25 cellular contexts compared by ENCODE assay signal in genomic region chr16:2740476-2740875, GRCh38. TPM values are rescaled to one million over a fixed set of nuclear protein-coding genes. Genes with fewer than 3 reads are reported as not detected.
DNase-seq lines count a peak whose midpoint lies in the region; ATAC-seq, FAIRE-seq and TF ChIP-seq lines count a peak whose summit lies in the region.
"Had no signal": no experiment of that assay in that cellular context is flagged by ENCODE, and none has a peak within 500 bp of the region (broad histone marks: within the 10 kb centered on the region; RNA-seq: fewer than 3 reads in every experiment).

No MANE protein-coding gene starts in this region.

- POLR2A ChIA-PET in H1 (lab: Charles Lee; ENCODE audit: partially characterized antibody): interaction anchor here (1.3 to 8.0 kb wide), 4 partner anchors 11 to 26 kb away, joined by 3 to 96 read pairs (median 6); partner anchors contain the start of genes PRSS27 and SRRM2

- H2AFZ ChIP-seq in GM23338 (no peak overlapping the region), H1 (ENCODE audit: low read length) (no peak overlapping the region)

- no peak overlapping the region for H4K91ac ChIP-seq in H1 (replicated peaks; ENCODE audit: insufficient read length, low read length)

- no peak overlapping the region for H3K23ac ChIP-seq in H1 (ENCODE audit: insufficient read length)

- H2BK12ac ChIP-seq in H1 (ENCODE audit: low read depth, low read length): no peak overlapping the region

- TF ChIP-seq RAD21 in H1 (IDR thresholded peaks at IDR 0.05 in 1 of 2, conservative IDR thresholded peaks at IDR 0.05 in 1 of 2; ENCODE audit: low read depth in 2 of 2, low read length in 2 of 2): no peak

- H3K9me3 ChIP-seq in H1 (ENCODE audit: insufficient read depth in 2 of 2, low read depth in 1 of 2, low read length in 1 of 2): no peaks in the 10 kb centered on the region

- no peak overlapping the region for H2BK5ac ChIP-seq in H1 (ENCODE audit: low read depth, low read length)

- peak overlapping the region; percentile 36 for H3K27ac Mint-ChIP-seq in activated naive CD4-positive, alpha-beta T cell treated with anti-CD3 and anti-CD28 coated beads for 36 hours
- H3K27ac Mint-ChIP-seq in GM23338 (peak overlapping the region; percentile 34; the same call in 1 of the 2 replicates), neural crest cell (ENCODE audit: unreplicated experiment) (peak overlapping the region; percentile 96)

- TF ChIP-seq CTCF in GM23338 (conservative IDR thresholded peaks at IDR 0.05; ENCODE audit: low read depth in 2 of 2): no peak
- no peak for TF ChIP-seq CTCF in H1 (IDR thresholded peaks at IDR 0.05; ENCODE audit: control extremely low read depth in 1 of 3, insufficient read depth in 1 of 3, low read depth in 1 of 3, low read length in 3 of 3)
- TF ChIP-seq CTCF in neural crest cell (conservative IDR thresholded peaks at IDR 0.05): no peak

- no peak overlapping the region for H3K4me3 Mint-ChIP-seq in activated naive CD4-positive, alpha-beta T cell treated with anti-CD3 and anti-CD28 coated beads for 36 hours
- H3K4me3 Mint-ChIP-seq in GM23338: no peak overlapping the region; the same call in 2 of the 3 replicates
- H3K4me3 Mint-ChIP-seq in neural crest cell: no peak overlapping the region
- H3K4me3 Mint-ChIP-seq: CD14-positive monocyte had no signal

- H4K8ac ChIP-seq in H1 (ENCODE audit: extremely low read depth, insufficient read depth, low read length): peak overlapping the region; percentile 45

- H3K4me1 Mint-ChIP-seq in activated naive CD4-positive, alpha-beta T cell treated with anti-CD3 and anti-CD28 coated beads for 36 hours (ENCODE audit: low read depth): no peaks in the 10 kb centered on the region
- H3K4me1 Mint-ChIP-seq in GM23338 (peaks cover 3% of the 10 kb centered on the region; the same call in 1 of the 3 replicates), neural crest cell (no peaks in the 10 kb centered on the region)
- H3K4me1 Mint-ChIP-seq: CD14-positive monocyte had no signal

- H3K4me2 ChIP-seq in GM23338: no peak overlapping the region
- no peak overlapping the region for H3K4me2 ChIP-seq in H1 (ENCODE audit: insufficient read depth in 1 of 2, low read depth in 2 of 2, low read length in 2 of 2)

- H3K27me3 ChIP-seq in GM23338 (ENCODE audit: insufficient read depth) (no peaks in the 10 kb centered on the region), H1 (replicated peaks in 1 of 4; ENCODE audit: control insufficient read depth in 3 of 4, extremely low read depth in 1 of 4, insufficient read depth in 3 of 4, low read length in 3 of 4) (no peaks in the 10 kb centered on the region)

- H3K27ac ChIP-seq in GM23338 (ENCODE audit: low read depth) (no peak overlapping the region), H1 (ENCODE audit: low read depth, low read length) (no peak overlapping the region)
- H3K27ac ChIP-seq: HL-60 had no signal

- no peak overlapping the region for H3K18ac ChIP-seq in H1 (ENCODE audit: extremely low read depth, low read length)

- intact Hi-C loops in activated naive CD4-positive, alpha-beta T cell treated with anti-CD3 and anti-CD28 coated beads for 36 hours (cut with micrococcal nuclease): no loop called here

- H3K23me2 ChIP-seq in H1 (ENCODE audit: low read depth, low read length): no peaks in the 10 kb centered on the region

- no peaks in the 10 kb centered on the region for H4K20me1 ChIP-seq in GM23338 (replicated peaks; ENCODE audit: insufficient read depth)
- H4K20me1 ChIP-seq in H1 (replicated peaks in 1 of 2; ENCODE audit: control insufficient read depth in 1 of 2, insufficient read depth in 2 of 2, low read length in 2 of 2): peaks cover 0 to 1% of the 10 kb centered on the region in 2 experiments

- no peak for DNase-seq in activated naive CD4-positive, alpha-beta T cell treated with anti-CD3 and anti-CD28 coated beads for 36 hours
- DNase-seq in activated naive CD4-positive, alpha-beta T cell (lab: John Stamatoyannopoulos, UW): no peak
- DNase-seq in GM23338 (ENCODE audit: low spot score) (no peak), H1 (ENCODE audit: low read depth in 1 of 2, low spot score in 2 of 2) (no peak), neural crest cell (ENCODE audit: low read depth, low spot score) (no peak)
- DNase-seq in activated T-cell treated with anti-CD3 and anti-CD28 coated beads, Interleukin-2, amount 50 U/mL, for 1 hour: no peak
- no peak for DNase-seq in activated CD4-positive, CD25-positive, alpha-beta regulatory T cell (lab: John Stamatoyannopoulos, UW)
- DNase-seq: 8988T, DMS 273 treated with DMSO at 0.1 percent for 48 hours, IMR-90, NCI-H1436, NCI-H1930, NCI-H226, NCI-H524, PC-3, RPMI8226, SIG-M5 had no signal

- H3K27me3 Mint-ChIP-seq in activated naive CD4-positive, alpha-beta T cell treated with anti-CD3 and anti-CD28 coated beads for 36 hours (ENCODE audit: low read depth): no peaks in the 10 kb centered on the region
- H3K27me3 Mint-ChIP-seq in GM23338 (ENCODE audit: insufficient read depth, low read depth, poor library complexity): peaks cover 9% of the 10 kb centered on the region
- H3K27me3 Mint-ChIP-seq in neural crest cell (ENCODE audit: low read depth): no peaks in the 10 kb centered on the region

- no peaks in the 10 kb centered on the region for H3K79me1 ChIP-seq in H1 (ENCODE audit: low read depth, low read length)

- H3K36me3 Mint-ChIP-seq in activated naive CD4-positive, alpha-beta T cell treated with anti-CD3 and anti-CD28 coated beads for 36 hours (ENCODE audit: low read depth): no peaks in the 10 kb centered on the region
- H3K36me3 Mint-ChIP-seq in GM23338 (ENCODE audit: low read depth) (no peaks in the 10 kb centered on the region; the same call in 2 of the 3 replicates), neural crest cell (ENCODE audit: low read depth) (no peaks in the 10 kb centered on the region)
- H3K36me3 Mint-ChIP-seq: CD14-positive monocyte had no signal

- no peak overlapping the region for H2BK20ac ChIP-seq in H1 (ENCODE audit: low read length)

- no peak for TF ChIP-seq POLR2A in H1 (IDR thresholded peaks at IDR 0.05; ENCODE audit: control extremely low read depth in 1 of 2, low read depth in 2 of 2, low read length in 2 of 2)

- 94% methylated on average over 6 of the region's 6 CpGs; no CpG with 5 or more reads in 1 of the 2 experiments for WGBS in H1 (ENCODE audit: extremely low coverage in 1 of 2, insufficient coverage in 1 of 2, insufficient read length in 1 of 2, insufficient replicate concordance in 2 of 2, low coverage in 1 of 2, low lambda C conversion rate in 2 of 2, missing lambda C conversion rate in 1 of 2), 2 experiments

- H3K79me2 ChIP-seq in GM23338 (replicated peaks; ENCODE audit: insufficient read depth) (no peaks in the 10 kb centered on the region), H1 (ENCODE audit: control insufficient read depth in 1 of 2, insufficient read depth in 2 of 2, low read length in 2 of 2) (no peaks in the 10 kb centered on the region)

- H3K9me2 ChIP-seq in GM23338 (ENCODE audit: insufficient read depth): no peaks in the 10 kb centered on the region

- no peak overlapping the region for H3K9ac ChIP-seq in H1 (replicated peaks in 1 of 4; ENCODE audit: extremely low read depth in 1 of 4, low read depth in 3 of 4, low read length in 3 of 4)

- no peak overlapping the region for H3K4ac ChIP-seq in H1 (replicated peaks; ENCODE audit: insufficient read length, low read depth, low read length)

- H2BK15ac ChIP-seq in H1 (ENCODE audit: low read length): no peak overlapping the region

- H3K4me3 ChIP-seq in GM23338: no peak overlapping the region
- no peak overlapping the region for H3K4me3 ChIP-seq in H1 (ENCODE audit: extremely low read depth in 1 of 4, insufficient read depth in 2 of 4, low read depth in 3 of 4, low read length in 4 of 4)

- H4K5ac ChIP-seq in H1 (ENCODE audit: insufficient read length, low read depth, low read length): no peak overlapping the region

- H3K4me1 ChIP-seq in GM23338 (ENCODE audit: insufficient read depth): no peaks in the 10 kb centered on the region
- peaks cover 0 to 3% (median 0%) of the 10 kb centered on the region in 4 experiments; a peak in 4 of 7 replicates for H3K4me1 ChIP-seq in H1 (replicated peaks in 1 of 4; ENCODE audit: control insufficient read depth in 3 of 4, insufficient read depth in 4 of 4, low read length in 3 of 4)

- no peak for TF ChIP-seq EP300 in H1 (IDR thresholded peaks at IDR 0.05; ENCODE audit: borderline replicate concordance in 1 of 2, low read depth in 2 of 2, low read length in 2 of 2)

- CTCF ChIA-PET in activated naive CD4-positive, alpha-beta T cell treated with anti-CD3 and anti-CD28 coated beads for 36 hours (lab: Charles Lee): no interaction called here
- CTCF ChIA-PET in H1 (lab: Charles Lee; ENCODE audit: partially characterized antibody): interaction anchor here (0.6 kb wide), 1 partner anchor 11 kb away, joined by 3 read pairs; no protein-coding TSS in a partner anchor

- FAIRE-seq in H1 (lab: Jason Lieb, UNC): no peak
- FAIRE-seq: G401.6, H54 had no signal

- no peak overlapping the region for H3K14ac ChIP-seq in H1 (ENCODE audit: insufficient read length)

- no peaks in the 10 kb centered on the region for H3F3A ChIP-seq in GM23338 (replicated peaks; ENCODE audit: low read depth)

- H3K36me3 ChIP-seq in GM23338 (ENCODE audit: insufficient read depth): no peaks in the 10 kb centered on the region
- H3K36me3 ChIP-seq in H1 (ENCODE audit: control insufficient read depth in 2 of 4, insufficient read depth in 4 of 4, low read length in 3 of 4): no peaks in the 10 kb centered on the region

- no peak overlapping the region for H2BK120ac ChIP-seq in H1 (replicated peaks; ENCODE audit: low read depth, low read length)

- H3K9me3 Mint-ChIP-seq in activated naive CD4-positive, alpha-beta T cell treated with anti-CD3 and anti-CD28 coated beads for 36 hours: no peaks in the 10 kb centered on the region
- H3K9me3 Mint-ChIP-seq in GM23338 (no peaks in the 10 kb centered on the region), neural crest cell (no peaks in the 10 kb centered on the region)
- H3K9me3 Mint-ChIP-seq: CD14-positive monocyte had no signal

- ATAC-seq in GM23338: no peak
- no peak for ATAC-seq in GM21360 (IDR thresholded peaks at IDR 0.05; ENCODE audit: unreplicated experiment)
- ATAC-seq: PC-3 had no signal

- H3K56ac ChIP-seq in H1 (replicated peaks; ENCODE audit: insufficient read length, low read depth, low read length): no peak overlapping the region

- H2AK5ac ChIP-seq in H1 (ENCODE audit: low read depth, low read length): no peak overlapping the region

RNA-seq across cellular contexts. Expression of gene SRRM2, which starts 12.0 kb away (rescaled TPM):
- 100 to 1,000 TPM; 607 to 649 TPM for total RNA-seq in activated naive CD4-positive, alpha-beta T cell treated with anti-CD3 and anti-CD28 coated beads for 36 hours
- 253 and 308 TPM in 2 replicates for total RNA-seq in GM23338 (2014; rRNA removed; shearing (Covaris generic))
- 893 and 928 TPM in 2 replicates for polyA plus RNA-seq in GM23338 (2016; fragmentation: Nextera tagmentation; extraction: Ambion mirVana)
- total RNA-seq in H1 (2021; fragmentation: NEBNext Ultra II Directional; extraction: Animal tissue kit (Norgen Biotek cat#: 25700)): 563 and 579 TPM in 2 replicates
- 300 and 654 TPM in 2 replicates for polyA plus RNA-seq in H1 (2011; rRNA removed)
- polyA plus RNA-seq in H1 (2011; cell fraction: cytosol; rRNA removed): 295 TPM
- 2,432 TPM for polyA plus RNA-seq in H1 (2011; cell fraction: nucleus; rRNA removed)
- 719 to 870 TPM (median 834 TPM) in 4 replicates for polyA plus RNA-seq in H1 (2012, experiment 1 of 2)
- polyA plus RNA-seq in H1 (2012, experiment 2 of 2): 118 TPM
- polyA plus RNA-seq in H1 (2013, experiment 1 of 2): 837 TPM
- polyA plus RNA-seq in H1 (2013, experiment 2 of 2): 754 TPM
- 129 and 194 TPM in 2 replicates for polyA minus RNA-seq in H1 (2011; rRNA and poly(A)+ RNA removed)
- 277 TPM for polyA minus RNA-seq in H1 (2011; cell fraction: cytosol; rRNA and poly(A)+ RNA removed)
- 360 TPM for polyA minus RNA-seq in H1 (2011; cell fraction: nucleus; rRNA and poly(A)+ RNA removed)
- 779 and 803 TPM in 2 replicates for total RNA-seq in neural crest cell

RNA-seq across cellular contexts. Expression of gene PRSS27, which starts 20.5 kb away (rescaled TPM):
- total RNA-seq in activated naive CD4-positive, alpha-beta T cell treated with anti-CD3 and anti-CD28 coated beads for 36 hours: 1 to 10 TPM; 1.7 to 2.4 TPM
- total RNA-seq in GM23338 (2014; rRNA removed; shearing (Covaris generic)): 0.85 and 1.6 TPM in 2 replicates
- 0.73 and 1.1 TPM in 2 replicates for polyA plus RNA-seq in GM23338 (2016; fragmentation: Nextera tagmentation; extraction: Ambion mirVana)
- total RNA-seq in H1 (2021; fragmentation: NEBNext Ultra II Directional; extraction: Animal tissue kit (Norgen Biotek cat#: 25700)): 1.3 and 2.2 TPM in 2 replicates
- polyA plus RNA-seq in H1 (2011; rRNA removed): 7.5 and 10.5 TPM in 2 replicates
- polyA plus RNA-seq in H1 (2011; cell fraction: cytosol; rRNA removed): 9.6 TPM
- 9.4 TPM for polyA plus RNA-seq in H1 (2011; cell fraction: nucleus; rRNA removed)
- 2.8 to 4.0 TPM (median 3.3 TPM) in 4 replicates for polyA plus RNA-seq in H1 (2012, experiment 1 of 2)
- polyA plus RNA-seq in H1 (2012, experiment 2 of 2): 1.9 TPM
- 2.7 TPM for polyA plus RNA-seq in H1 (2013, experiment 1 of 2)
- 2.2 TPM for polyA plus RNA-seq in H1 (2013, experiment 2 of 2)
- polyA minus RNA-seq in H1 (2011; rRNA and poly(A)+ RNA removed): 0.95 and 1.1 TPM in 2 replicates
- 2.5 TPM for polyA minus RNA-seq in H1 (2011; cell fraction: cytosol; rRNA and poly(A)+ RNA removed)
- 3.3 TPM for polyA minus RNA-seq in H1 (2011; cell fraction: nucleus; rRNA and poly(A)+ RNA removed)
- 5.3 and 7.8 TPM in 2 replicates for total RNA-seq in neural crest cell
- total RNA-seq: HT1080 had no signal
- polyA plus RNA-seq: CD14-positive monocyte had no signal

RNA-seq across cellular contexts. Expression of gene ELOB, which starts 36.6 kb away (rescaled TPM):
- total RNA-seq in activated naive CD4-positive, alpha-beta T cell treated with anti-CD3 and anti-CD28 coated beads for 36 hours: 100 to 1,000 TPM; 177 to 189 TPM
- total RNA-seq in GM23338 (2014; rRNA removed; shearing (Covaris generic)): 278 and 696 TPM in 2 replicates
- 756 and 851 TPM in 2 replicates for polyA plus RNA-seq in GM23338 (2016; fragmentation: Nextera tagmentation; extraction: Ambion mirVana)
- 237 and 248 TPM in 2 replicates for total RNA-seq in H1 (2021; fragmentation: NEBNext Ultra II Directional; extraction: Animal tissue kit (Norgen Biotek cat#: 25700))
- polyA plus RNA-seq in H1 (2011; rRNA removed): 1,357 and 1,702 TPM in 2 replicates
- 705 TPM for polyA plus RNA-seq in H1 (2011; cell fraction: cytosol; rRNA removed)
- polyA plus RNA-seq in H1 (2011; cell fraction: nucleus; rRNA removed): 474 TPM
- polyA plus RNA-seq in H1 (2012, experiment 1 of 2): 292 to 520 TPM (median 401 TPM) in 4 replicates
- polyA plus RNA-seq in H1 (2012, experiment 2 of 2): 2,300 TPM
- 136 TPM for polyA plus RNA-seq in H1 (2013, experiment 1 of 2)
- polyA plus RNA-seq in H1 (2013, experiment 2 of 2): 134 TPM
- polyA minus RNA-seq in H1 (2011; rRNA and poly(A)+ RNA removed): 86.0 and 133 TPM in 2 replicates
- 98.0 TPM for polyA minus RNA-seq in H1 (2011; cell fraction: cytosol; rRNA and poly(A)+ RNA removed)
- 84.9 TPM for polyA minus RNA-seq in H1 (2011; cell fraction: nucleus; rRNA and poly(A)+ RNA removed)
- 249 and 261 TPM in 2 replicates for total RNA-seq in neural crest cell

RNA-seq across cellular contexts. Expression of gene PRSS33, which starts 46.9 kb away (rescaled TPM):
- total RNA-seq in activated naive CD4-positive, alpha-beta T cell treated with anti-CD3 and anti-CD28 coated beads for 36 hours: under 1 TPM; 0.12 to 0.17 TPM
- total RNA-seq in GM23338 (2014; rRNA removed; shearing (Covaris generic)): 0.47 and 1.4 TPM in 2 replicates
- polyA plus RNA-seq in GM23338 (2016; fragmentation: Nextera tagmentation; extraction: Ambion mirVana): 0.24 TPM in 2 replicates
- not detected in 2 replicates for total RNA-seq in H1 (2021; fragmentation: NEBNext Ultra II Directional; extraction: Animal tissue kit (Norgen Biotek cat#: 25700))
- 0.09 and 0.17 TPM in 2 replicates for polyA plus RNA-seq in H1 (2011; rRNA removed)
- polyA plus RNA-seq in H1 (2011; cell fraction: cytosol; rRNA removed): 0.16 TPM
- 0.37 TPM for polyA plus RNA-seq in H1 (2011; cell fraction: nucleus; rRNA removed)
- not detected in 4 replicates for polyA plus RNA-seq in H1 (2012, experiment 1 of 2)
- 0.13 TPM for polyA plus RNA-seq in H1 (2012, experiment 2 of 2)
- polyA plus RNA-seq in H1 (2013, experiment 1 of 2): 0.12 TPM
- polyA plus RNA-seq in H1 (2013, experiment 2 of 2): 0.02 TPM
- polyA minus RNA-seq in H1 (2011; rRNA and poly(A)+ RNA removed): not detected in 2 replicates
- polyA minus RNA-seq in H1 (2011; cell fraction: cytosol; rRNA and poly(A)+ RNA removed): not detected
- not detected for polyA minus RNA-seq in H1 (2011; cell fraction: nucleus; rRNA and poly(A)+ RNA removed)
- 0.23 and 0.39 TPM in 2 replicates for total RNA-seq in neural crest cell
- total RNA-seq: HT1080, IMR-90, M059J had no signal
- polyA plus RNA-seq: AG04450, CD14-positive monocyte, IMR-90 had no signal

RNA-seq across cellular contexts. Expression of gene PRSS41, which starts 57.8 kb away (rescaled TPM):
- total RNA-seq in activated naive CD4-positive, alpha-beta T cell treated with anti-CD3 and anti-CD28 coated beads for 36 hours: not detected
- total RNA-seq in GM23338 (2014; rRNA removed; shearing (Covaris generic)): not detected in 2 replicates
- polyA plus RNA-seq in GM23338 (2016; fragmentation: Nextera tagmentation; extraction: Ambion mirVana) (not detected in 2 replicates), H1 (2011; rRNA removed) (not detected in 2 replicates)
- not detected in 2 replicates for total RNA-seq in H1 (2021; fragmentation: NEBNext Ultra II Directional; extraction: Animal tissue kit (Norgen Biotek cat#: 25700))
- polyA plus RNA-seq in H1 (2011; cell fraction: cytosol; rRNA removed): not detected
- polyA plus RNA-seq in H1 (2011; cell fraction: nucleus; rRNA removed): 0.10 TPM
- not detected in 4 replicates for polyA plus RNA-seq in H1 (2012, experiment 1 of 2)
- polyA plus RNA-seq in H1 (2012, experiment 2 of 2): not detected
- not detected for polyA plus RNA-seq in H1 (2013, experiment 1 of 2)
- polyA plus RNA-seq in H1 (2013, experiment 2 of 2): not detected
- polyA minus RNA-seq in H1 (2011; rRNA and poly(A)+ RNA removed): not detected in 2 replicates
- not detected for polyA minus RNA-seq in H1 (2011; cell fraction: cytosol; rRNA and poly(A)+ RNA removed)
- not detected for polyA minus RNA-seq in H1 (2011; cell fraction: nucleus; rRNA and poly(A)+ RNA removed)
- total RNA-seq in neural crest cell: not detected in 2 replicates
- total RNA-seq: HT1080, IMR-90, M059J, PC-3 had no signal
- polyA plus RNA-seq: AG04450, CD14-positive monocyte, IMR-90 had no signal

Comparison
In these comparisons a context has a peak if more than half of its experiments do, and no peak if none do; other contexts are left out.
1. H3K27ac Mint-ChIP-seq: peak in every context shown above with its lines; median percentile 96 in neural crest cell; 36 in activated naive CD4-positive, alpha-beta T cell treated with anti-CD3 and anti-CD28 coated beads for 36 hours; 34 in GM23338.